Comparison of ENCODE assay signal across 10 cellular contexts in genomic region chr2:47065771-47066380, GRCh38.
A peak's percentile ranks its signal among the peaks of the same experiment; 100 is the strongest.
DNase-seq lines count a peak whose midpoint lies in the region; ATAC-seq and TF ChIP-seq lines count a peak whose summit lies in the region.
"Had no signal": no experiment of that assay in that cellular context is flagged by ENCODE, and none has a peak within 500 bp of the region (broad histone marks: within the 10 kb centered on the region; RNA-seq: fewer than 3 reads in every experiment).

No MANE protein-coding gene starts in this region.

- H3K36me3 Mint-ChIP-seq in activated CD4-positive, alpha-beta T cell treated with anti-CD3 and anti-CD28 coated beads, Interleukin-2, amount 10 ng/mL, durations not matched to agents 24 days and 14 days (ENCODE audit: low read depth) = peaks cover 25% of the 10 kb centered on the region
- H3K36me3 Mint-ChIP-seq in activated CD4-positive, alpha-beta T cell treated with anti-CD3 and anti-CD28 coated beads, Interleukin-2, amount 10 ng/mL, durations not matched to agents 7 days and 5 days (ENCODE audit: low read depth) = peaks cover 21% of the 10 kb centered on the region

- POLR2A ChIA-PET in activated CD4-positive, alpha-beta T cell treated with anti-CD3 and anti-CD28 coated beads, Interleukin-2, amount 10 ng/mL, durations not matched to agents 7 days and 5 days (lab: Charles Lee) = interaction anchor here (0.6 kb wide), 1 partner anchor 131 kb away, joined by 4 read pairs; no protein-coding TSS in a partner anchor

- CTCF ChIA-PET in activated CD4-positive, alpha-beta T cell treated with anti-CD3 and anti-CD28 coated beads, Interleukin-2, amount 10 ng/mL, durations not matched to agents 7 days and 5 days (lab: Charles Lee) = interaction anchor here (0.6 to 0.7 kb wide), 2 partner anchors 28 to 84 kb away, joined by 3 to 4 read pairs; no protein-coding TSS in a partner anchor

- 16 to 66% methylated on average over 3 to 4 of the region's 4 CpGs for WGBS in upper lobe of left lung, 2 donors

- intact Hi-C loops in activated CD4-positive, alpha-beta T cell treated with anti-CD3 and anti-CD28 coated beads, Interleukin-2, amount 10 ng/mL, durations not matched to agents 24 days and 14 days (cut with micrococcal nuclease) = no loop called here
- intact Hi-C loops in left lung (cut with DNase I) = no loop called here

- H3K4me3 ChIP-seq in left lung (no peak overlapping the region), upper lobe of left lung (no peak overlapping the region)

- ATAC-seq in left lung (peak; percentile 3), upper lobe of left lung (ENCODE audit: low FRiP score in 2 of 2) (peak in 1 of 2 donors; percentile 16)

- peak overlapping the region; percentile 20 for H3K27ac Mint-ChIP-seq in activated CD4-positive, alpha-beta T cell treated with anti-CD3 and anti-CD28 coated beads, Interleukin-2, amount 10 ng/mL, durations not matched to agents 24 days and 14 days
- H3K27ac Mint-ChIP-seq in activated CD4-positive, alpha-beta T cell treated with anti-CD3 and anti-CD28 coated beads, Interleukin-2, amount 10 ng/mL, durations not matched to agents 7 days and 5 days = no peak overlapping the region

- H3K27me3 ChIP-seq in left lung (no peaks in the 10 kb centered on the region), upper lobe of left lung (no peaks in the 10 kb centered on the region)

- no peaks in the 10 kb centered on the region for H3K27me3 Mint-ChIP-seq in activated CD4-positive, alpha-beta T cell treated with anti-CD3 and anti-CD28 coated beads, Interleukin-2, amount 10 ng/mL, durations not matched to agents 24 days and 14 days
- H3K27me3 Mint-ChIP-seq in activated CD4-positive, alpha-beta T cell treated with anti-CD3 and anti-CD28 coated beads, Interleukin-2, amount 10 ng/mL, durations not matched to agents 7 days and 5 days = no peaks in the 10 kb centered on the region

- TF ChIP-seq EP300 in upper lobe of left lung (IDR thresholded peaks at IDR 0.05) = no peak

- H3K4me3 Mint-ChIP-seq in activated CD4-positive, alpha-beta T cell treated with anti-CD3 and anti-CD28 coated beads, Interleukin-2, amount 10 ng/mL, durations not matched to agents 24 days and 14 days = no peak overlapping the region
- no peak overlapping the region for H3K4me3 Mint-ChIP-seq in activated CD4-positive, alpha-beta T cell treated with anti-CD3 and anti-CD28 coated beads, Interleukin-2, amount 10 ng/mL, durations not matched to agents 7 days and 5 days

- H3K9me3 Mint-ChIP-seq in activated CD4-positive, alpha-beta T cell treated with anti-CD3 and anti-CD28 coated beads, Interleukin-2, amount 10 ng/mL, durations not matched to agents 24 days and 14 days = no peaks in the 10 kb centered on the region
- H3K9me3 Mint-ChIP-seq in activated CD4-positive, alpha-beta T cell treated with anti-CD3 and anti-CD28 coated beads, Interleukin-2, amount 10 ng/mL, durations not matched to agents 7 days and 5 days = no peaks in the 10 kb centered on the region

- H3K36me3 ChIP-seq in left lung = peaks cover 0 to 43% of the 10 kb centered on the region in 2 donors
- peaks cover 0 to 34% (median 7%) of the 10 kb centered on the region in 4 donors for H3K36me3 ChIP-seq in upper lobe of left lung

- H3K4me1 ChIP-seq in left lung = peaks cover 42 to 59% of the 10 kb centered on the region in 2 donors
- H3K4me1 ChIP-seq in upper lobe of left lung = peaks cover 55 to 77% (median 59%) of the 10 kb centered on the region in 4 donors

- no peak for TF ChIP-seq POLR2A in upper lobe of left lung (IDR thresholded peaks at IDR 0.05)

- H3K4me1 Mint-ChIP-seq in activated CD4-positive, alpha-beta T cell treated with anti-CD3 and anti-CD28 coated beads, Interleukin-2, amount 10 ng/mL, durations not matched to agents 24 days and 14 days = peaks cover 6% of the 10 kb centered on the region
- H3K4me1 Mint-ChIP-seq in activated CD4-positive, alpha-beta T cell treated with anti-CD3 and anti-CD28 coated beads, Interleukin-2, amount 10 ng/mL, durations not matched to agents 7 days and 5 days = peaks cover 9% of the 10 kb centered on the region

- DNase-seq in activated CD4-positive, alpha-beta T cell treated with anti-CD3 and anti-CD28 coated beads, Interleukin-2, amount 10 ng/mL, durations not matched to agents 24 days and 14 days = no peak
- no peak for DNase-seq in activated CD4-positive, alpha-beta T cell treated with anti-CD3 and anti-CD28 coated beads, Interleukin-2, amount 10 ng/mL, durations not matched to agents 7 days and 5 days
- DNase-seq in caudate nucleus (lab: John Stamatoyannopoulos, UW) = peak in 1 of 61 donors; percentile 11
- no peak for DNase-seq in left lung
- no peak for DNase-seq in upper lobe of left lung
- no peak for DNase-seq in cerebellum (ENCODE audit: low spot score)
- DNase-seq in stimulated activated CD4-positive, alpha-beta T cell treated with anti-CD3 and anti-CD28 coated beads, Interleukin-1b, Interleukin-23, amount 100 ng/mL, for 48 hours = no peak
- no peak for DNase-seq in NCI-H345 (lab: John Stamatoyannopoulos, UW)
- DNase-seq: activated CD4-positive, alpha-beta T cell treated with anti-CD3 and anti-CD28 coated beads for 48 hours; AML-193 had no signal

- no peak for TF ChIP-seq CTCF in left lung (IDR thresholded peaks at IDR 0.05)
- TF ChIP-seq CTCF in upper lobe of left lung (IDR thresholded peaks at IDR 0.05) = no peak

- no peaks in the 10 kb centered on the region for H3K9me3 ChIP-seq in left lung
- no peaks in the 10 kb centered on the region for H3K9me3 ChIP-seq in upper lobe of left lung

- H3K27ac ChIP-seq in caudate nucleus (ENCODE audit: low read depth, low read length) (peak overlapping the region; percentile 24), left lung (peak overlapping the region in 1 of 2 donors; percentile 45), upper lobe of left lung (peak overlapping the region; percentile 49 to 95 (median 63))
